In the genomic region with DNA sequence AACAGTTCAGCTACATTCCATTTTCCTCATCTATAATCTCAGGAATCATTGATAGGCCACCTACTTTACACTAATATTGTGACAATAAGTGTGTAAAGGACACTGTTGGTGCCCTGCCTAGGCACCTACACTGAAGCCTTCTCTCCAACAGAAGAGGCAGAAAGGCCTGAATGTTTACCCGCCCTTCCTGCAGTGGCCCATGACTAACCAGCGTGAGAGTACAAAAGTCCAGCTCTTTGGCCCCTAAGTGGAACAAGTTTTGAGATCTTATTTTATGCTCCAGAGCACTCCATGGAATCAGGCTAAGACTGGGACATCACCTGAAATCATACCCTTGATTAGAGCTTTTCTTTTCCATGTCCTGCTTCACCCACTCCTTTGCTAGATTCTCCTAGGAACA, we compare ENCODE assay signal across 18 cellular contexts.
"Had no signal": no experiment of that assay in that cellular context is flagged by ENCODE, and none has a peak within 500 bp of the region (broad histone marks: within the 10 kb centered on the region; RNA-seq: fewer than 3 reads in every experiment).

No MANE protein-coding gene starts in this region.

- H3K4me1 Mint-ChIP-seq: activated CD4-positive, alpha-beta T cell treated with anti-CD3 and anti-CD28 coated beads, Interleukin-2, amount 10 ng/mL, durations not matched to agents 7 days and 5 days; immature natural killer cell; naive thymus-derived CD4-positive, alpha-beta T cell; stimulated activated naive CD8-positive, alpha-beta T cell treated with anti-CD3 and anti-CD28 coated beads, Interleukin-15, amount 100 ng/mL, for 72 hours had no signal

- H3K36me3 Mint-ChIP-seq: activated naive CD8-positive, alpha-beta T cell; naive thymus-derived CD4-positive, alpha-beta T cell had no signal

- H3K4me3 Mint-ChIP-seq: activated CD4-positive, alpha-beta T cell treated with anti-CD3 and anti-CD28 coated beads, Interleukin-2, amount 10 ng/mL, durations not matched to agents 7 days and 5 days; activated naive CD8-positive, alpha-beta T cell; immature natural killer cell; naive thymus-derived CD4-positive, alpha-beta T cell; stimulated activated naive CD8-positive, alpha-beta T cell treated with anti-CD3 and anti-CD28 coated beads, Interleukin-15, amount 100 ng/mL, for 72 hours; T-helper 2 cell treated with Interferon-gamma antibody and Interleukin-4, amounts not matched to agents 5 μg/mL and 100 μg/mL, for 36 hours had no signal

- H3K27ac Mint-ChIP-seq: activated CD4-positive, alpha-beta T cell treated with anti-CD3 and anti-CD28 coated beads, Interleukin-2, amount 10 ng/mL, durations not matched to agents 7 days and 5 days; activated naive CD8-positive, alpha-beta T cell; immature natural killer cell; naive thymus-derived CD4-positive, alpha-beta T cell; stimulated activated naive CD8-positive, alpha-beta T cell treated with anti-CD3 and anti-CD28 coated beads, Interleukin-15, amount 100 ng/mL, for 72 hours; T-helper 2 cell treated with Interferon-gamma antibody and Interleukin-4, amounts not matched to agents 5 μg/mL and 100 μg/mL, for 36 hours had no signal

- H3K36me3 ChIP-seq: spleen, upper lobe of left lung had no signal

- ATAC-seq: naive thymus-derived CD4-positive, alpha-beta T cell; sciatic nerve; stimulated activated naive CD8-positive, alpha-beta T cell treated with anti-CD3 and anti-CD28 coated beads, Interleukin-15, amount 100 ng/mL, for 72 hours had no signal

- H3K9me3 ChIP-seq: spleen, upper lobe of left lung had no signal

- DNase-seq: activated CD4-positive, alpha-beta T cell treated with anti-CD3 and anti-CD28 coated beads, Interleukin-2, amount 10 ng/mL, durations not matched to agents 7 days and 5 days; activated gamma-delta T cell treated with Interleukin-2 at 50 U/mL for 16 hours; amniotic stem cell; caudate nucleus; effector CD8-positive, alpha-beta T cell; head of caudate nucleus; immature natural killer cell; naive thymus-derived CD4-positive, alpha-beta T cell; posterior cingulate gyrus; spleen; stimulated activated naive CD8-positive, alpha-beta T cell treated with anti-CD3 and anti-CD28 coated beads, Interleukin-15, amount 100 ng/mL, for 72 hours; SW 1271; upper lobe of left lung had no signal

- H3K4me1 ChIP-seq: spleen, upper lobe of left lung had no signal

- H3K9me3 Mint-ChIP-seq: activated CD4-positive, alpha-beta T cell treated with anti-CD3 and anti-CD28 coated beads, Interleukin-2, amount 10 ng/mL, durations not matched to agents 7 days and 5 days; immature natural killer cell; naive thymus-derived CD4-positive, alpha-beta T cell; stimulated activated naive CD8-positive, alpha-beta T cell treated with anti-CD3 and anti-CD28 coated beads, Interleukin-15, amount 100 ng/mL, for 72 hours; T-helper 2 cell treated with Interferon-gamma antibody and Interleukin-4, amounts not matched to agents 5 μg/mL and 100 μg/mL, for 36 hours had no signal

- FAIRE-seq: frontal cortex had no signal

- H3K27me3 ChIP-seq: spleen, upper lobe of left lung had no signal

- H3K27ac ChIP-seq: epithelial cell of prostate, spleen, upper lobe of left lung had no signal

- H3K4me3 ChIP-seq: spleen, upper lobe of left lung had no signal
